10 cellular contexts compared by ENCODE assay signal in genomic region chr11:121453589-121454299, GRCh38. TPM values are rescaled to one million over a fixed set of nuclear protein-coding genes. Genes with fewer than 3 reads are reported as not detected.
DNase-seq lines count a peak whose midpoint lies in the region; ATAC-seq, FAIRE-seq and TF ChIP-seq lines count a peak whose summit lies in the region.
"Had no signal": no experiment of that assay in that cellular context is flagged by ENCODE, and none has a peak within 500 bp of the region (broad histone marks: within the 10 kb centered on the region; RNA-seq: fewer than 3 reads in every experiment).

No MANE protein-coding gene starts in this region.

- dilution Hi-C loops in keratinocyte (cut with MboI; ENCODE audit: extremely low pct_ligation_motif_present, low sequenced_read_pairs) = no loop called here

- peak overlapping the region; percentile 92 for H3K4me3 Mint-ChIP-seq in activated B cell treated with CpG ODN at 0.5 μM for 24 hours
- H3K4me3 Mint-ChIP-seq in stimulated activated memory B cell treated with anti-CD40 and anti-IgM and Interleukin-4, amounts not matched to agents 10 μg/mL and 1 μg/mL and 100 μg/mL, for 72 hours = peak overlapping the region; percentile 52

- intact Hi-C loops in activated B cell treated with CpG ODN at 0.5 μM for 24 hours (cut with micrococcal nuclease) = loop anchor here (1.0 to 10.0 kb wide), 5 partner anchors 11 to 1611 kb away; partner anchors contain the start of gene HSPA8
- intact Hi-C loops in body of pancreas (cut with DNase I) = no loop called here

- H3K9me3 ChIP-seq in keratinocyte (ENCODE audit: control insufficient read depth, low read depth, low read length) = no peaks in the 10 kb centered on the region
- H3K9me3 ChIP-seq in body of pancreas = no peaks in the 10 kb centered on the region
- no peaks in the 10 kb centered on the region for H3K9me3 ChIP-seq in suprapubic skin

- H3K36me3 Mint-ChIP-seq in activated B cell treated with CpG ODN at 0.5 μM for 24 hours (ENCODE audit: low read depth) = peaks cover 33% of the 10 kb centered on the region
- H3K36me3 Mint-ChIP-seq in stimulated activated memory B cell treated with anti-CD40 and anti-IgM and Interleukin-4, amounts not matched to agents 10 μg/mL and 1 μg/mL and 100 μg/mL, for 72 hours = no peaks in the 10 kb centered on the region

- TF ChIP-seq POLR2A in GM19099 (IDR thresholded peaks at IDR 0.05; ENCODE audit: extremely low read depth, insufficient read length, low read depth) (peak; percentile 59), body of pancreas (IDR thresholded peaks at IDR 0.05) (no peak), suprapubic skin (IDR thresholded peaks at IDR 0.05) (no peak)

- H2AFZ ChIP-seq in keratinocyte (ENCODE audit: control insufficient read depth, low read length) = no peak overlapping the region

- H3K4me1 ChIP-seq in keratinocyte (ENCODE audit: control insufficient read depth, extremely low read depth, insufficient read depth, low read length) = peaks cover 19% of the 10 kb centered on the region
- peaks cover 5% of the 10 kb centered on the region for H3K4me1 ChIP-seq in body of pancreas
- peaks cover 27% of the 10 kb centered on the region for H3K4me1 ChIP-seq in suprapubic skin

- POLR2A ChIA-PET in activated B cell treated with CpG ODN at 0.5 μM for 24 hours (lab: Charles Lee) = interaction anchor here (0.7 to 1.1 kb wide), 3 partner anchors 9 to 45 kb away, joined by 3 read pairs; no protein-coding TSS in a partner anchor

- no peaks in the 10 kb centered on the region for H3K79me2 ChIP-seq in keratinocyte (ENCODE audit: control insufficient read depth, insufficient read depth, low read length)

- H3K4me1 Mint-ChIP-seq in activated B cell treated with CpG ODN at 0.5 μM for 24 hours = peaks cover 80% of the 10 kb centered on the region
- H3K4me1 Mint-ChIP-seq in stimulated activated memory B cell treated with anti-CD40 and anti-IgM and Interleukin-4, amounts not matched to agents 10 μg/mL and 1 μg/mL and 100 μg/mL, for 72 hours = peaks cover 49% of the 10 kb centered on the region

- ATAC-seq in activated B cell treated with CpG ODN at 0.5 μM for 24 hours (ENCODE audit: low read depth) = no peak
- ATAC-seq in stimulated activated memory B cell treated with anti-CD40 and anti-IgM and Interleukin-4, amounts not matched to agents 10 μg/mL and 1 μg/mL and 100 μg/mL, for 72 hours = no peak
- no peak for ATAC-seq in body of pancreas
- ATAC-seq in GM21526 (IDR thresholded peaks at IDR 0.05; ENCODE audit: low FRiP score, unreplicated experiment) = no peak

- TF ChIP-seq CTCF in activated B cell treated with CpG ODN at 0.5 μM for 24 hours (IDR thresholded peaks at IDR 0.05) = no peak
- TF ChIP-seq CTCF in keratinocyte (optimal IDR thresholded peaks at IDR 0.05 in 1 of 3, IDR thresholded peaks at IDR 0.05 in 1 of 3, conservative IDR thresholded peaks at IDR 0.05 in 1 of 3; ENCODE audit: extremely low read depth in 1 of 3, insufficient read depth in 2 of 3, low read length in 3 of 3) = no peak
- no peak for TF ChIP-seq CTCF in body of pancreas (IDR thresholded peaks at IDR 0.05)
- no peak for TF ChIP-seq CTCF in suprapubic skin (IDR thresholded peaks at IDR 0.05)

- no peak overlapping the region for H3K4me3 ChIP-seq in keratinocyte (ENCODE audit: control insufficient read depth in 2 of 3, extremely low read depth in 1 of 3, insufficient read depth in 2 of 3, low read depth in 1 of 3, low read length in 3 of 3)
- H3K4me3 ChIP-seq in body of pancreas = no peak overlapping the region
- H3K4me3 ChIP-seq in suprapubic skin = no peak overlapping the region

- H3K27me3 Mint-ChIP-seq in activated B cell treated with CpG ODN at 0.5 μM for 24 hours = no peaks in the 10 kb centered on the region
- peaks cover 18% of the 10 kb centered on the region for H3K27me3 Mint-ChIP-seq in stimulated activated memory B cell treated with anti-CD40 and anti-IgM and Interleukin-4, amounts not matched to agents 10 μg/mL and 1 μg/mL and 100 μg/mL, for 72 hours

- CTCF ChIA-PET in activated B cell treated with CpG ODN at 0.5 μM for 24 hours (lab: Charles Lee) = interaction anchor here (1.3 kb wide), 1 partner anchor 132 kb away, joined by 4 read pairs; no protein-coding TSS in a partner anchor

- H3K27ac Mint-ChIP-seq in activated B cell treated with CpG ODN at 0.5 μM for 24 hours = peak overlapping the region; percentile 95
- peak overlapping the region; percentile 89 for H3K27ac Mint-ChIP-seq in stimulated activated memory B cell treated with anti-CD40 and anti-IgM and Interleukin-4, amounts not matched to agents 10 μg/mL and 1 μg/mL and 100 μg/mL, for 72 hours

- H3K4me2 ChIP-seq in keratinocyte (ENCODE audit: control insufficient read depth, extremely low read depth, insufficient read depth, low read depth, low read length) = peak overlapping the region; percentile 78

- H3K36me3 ChIP-seq in keratinocyte (ENCODE audit: control insufficient read depth in 2 of 2, extremely low read depth in 1 of 2, insufficient read depth in 2 of 2, low read length in 2 of 2) (no peaks in the 10 kb centered on the region), body of pancreas (replicated peaks in 1 of 2; ENCODE audit: insufficient read depth in 1 of 2, low read depth in 2 of 2) (no peaks in the 10 kb centered on the region), suprapubic skin (no peaks in the 10 kb centered on the region)

- no peaks in the 10 kb centered on the region for H4K20me1 ChIP-seq in keratinocyte (ENCODE audit: control insufficient read depth, extremely low read depth, insufficient read depth, low read length)

- no peaks in the 10 kb centered on the region for H3K9me3 Mint-ChIP-seq in activated B cell treated with CpG ODN at 0.5 μM for 24 hours
- no peaks in the 10 kb centered on the region for H3K9me3 Mint-ChIP-seq in stimulated activated memory B cell treated with anti-CD40 and anti-IgM and Interleukin-4, amounts not matched to agents 10 μg/mL and 1 μg/mL and 100 μg/mL, for 72 hours

- no peak overlapping the region for H3K27ac ChIP-seq in keratinocyte (ENCODE audit: control insufficient read depth, insufficient read depth, low read length)
- H3K27ac ChIP-seq in body of pancreas = no peak overlapping the region
- no peak overlapping the region for H3K27ac ChIP-seq in suprapubic skin

- no peaks in the 10 kb centered on the region for H3K27me3 ChIP-seq in keratinocyte (ENCODE audit: control insufficient read depth, extremely low read depth, insufficient read depth, low read length)
- no peaks in the 10 kb centered on the region for H3K27me3 ChIP-seq in body of pancreas
- peaks cover 14% of the 10 kb centered on the region for H3K27me3 ChIP-seq in suprapubic skin

- DNase-seq in activated B cell treated with CpG ODN at 0.5 μM for 24 hours = no peak
- DNase-seq in keratinocyte (ENCODE audit: low read depth, low spot score) = no peak
- no peak for DNase-seq in body of pancreas
- no peak for DNase-seq in SW480 (ENCODE audit: low spot score)
- no peak for DNase-seq in suprapubic skin (ENCODE audit: low spot score in 2 of 2)
- DNase-seq: NCI-H1436 had no signal

- H3K9me1 ChIP-seq in keratinocyte (ENCODE audit: control insufficient read depth, extremely low read depth, insufficient read depth, low read length) = no peaks in the 10 kb centered on the region

- no peak for TF ChIP-seq EP300 in suprapubic skin (IDR thresholded peaks at IDR 0.05)

- 51 to 52% methylated on average over 6 of the region's 6 CpGs for WGBS in body of pancreas, 2 donors
- 79% methylated on average over 6 of the region's 6 CpGs for WGBS in suprapubic skin

- FAIRE-seq in keratinocyte (lab: Jason Lieb, UNC) = no peak
- FAIRE-seq: RCC 7860 had no signal

- H3K9ac ChIP-seq in keratinocyte (ENCODE audit: control insufficient read depth, extremely low read depth, insufficient read depth, low read length) = no peak overlapping the region

RNA-seq across cellular contexts. Expression of gene SORL1, which starts 1.6 kb away (rescaled TPM):
- total RNA-seq in activated B cell treated with CpG ODN at 0.5 μM for 24 hours = 159 and 180 TPM in 2 replicates
- 38.9 to 81.8 TPM (median 46.1 TPM) in 3 replicates for polyA plus RNA-seq in keratinocyte
- polyA plus RNA-seq in keratinocyte (2011; ENCODE audit: low read depth) = 6.3 TPM
- polyA plus RNA-seq in keratinocyte (2011; cell fraction: cytosol; rRNA removed) = 16.3 and 21.8 TPM in 2 replicates
- polyA plus RNA-seq in keratinocyte (2011; cell fraction: nucleus; rRNA removed) = 93.7 and 110 TPM in 2 replicates
- 7.1 and 52.3 TPM in 2 replicates for polyA plus RNA-seq in keratinocyte (2012; ENCODE audit: low replicate concordance)
- 240 to 444 TPM (median 278 TPM) in 3 replicates for polyA minus RNA-seq in keratinocyte
- 80.4 TPM for polyA minus RNA-seq in keratinocyte (2011; cell fraction: cytosol; rRNA and poly(A)+ RNA removed)
- polyA minus RNA-seq in keratinocyte (2011; cell fraction: nucleus; rRNA and poly(A)+ RNA removed) = 253 and 438 TPM in 2 replicates
- total RNA-seq in body of pancreas = 10 to 100 TPM; 25.1 to 26.5 TPM
- 10 to 100 TPM; 12.1 to 42.8 (median 21.0) TPM for total RNA-seq in suprapubic skin
